In the genomic region with DNA sequence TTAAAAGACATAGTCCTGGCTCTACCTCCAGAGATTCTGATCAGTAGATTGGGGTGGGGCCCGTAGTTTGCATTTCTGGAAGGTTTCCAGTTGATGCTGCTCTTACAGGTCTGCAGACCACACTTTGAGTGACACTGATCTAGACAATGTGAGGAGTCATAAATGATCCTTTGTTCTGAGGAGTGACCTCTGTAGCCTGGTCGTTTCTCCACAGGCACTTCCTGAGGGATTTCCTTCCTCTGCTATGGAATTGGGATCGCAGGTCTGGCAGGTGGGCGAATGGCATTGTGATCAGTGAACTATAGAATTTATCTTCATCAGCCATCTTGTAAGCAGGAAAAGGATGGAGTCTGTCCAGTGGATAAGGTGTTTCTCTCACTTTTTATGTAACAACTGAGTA, we compare ENCODE assay signal across 3 cellular contexts.
TF ChIP-seq lines count a peak whose summit lies in the region.

No MANE protein-coding gene starts in this region.

TF ChIP-seq in HCT116, 20 proteins besides CTCF, POLR2A, EP300 and RAD21:
- TF ChIP-seq, protein P1, sequence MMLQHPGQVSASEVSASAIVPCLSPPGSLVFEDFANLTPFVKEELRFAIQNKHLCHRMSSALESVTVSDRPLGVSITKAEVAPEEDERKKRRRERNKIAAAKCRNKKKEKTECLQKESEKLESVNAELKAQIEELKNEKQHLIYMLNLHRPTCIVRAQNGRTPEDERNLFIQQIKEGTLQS (IDR thresholded peaks at IDR 0.05): no peak
- TF ChIP-seq ELF1 (IDR thresholded peaks at IDR 0.05; ENCODE audit: borderline replicate concordance, low read depth) (no peak), FOSL1 (IDR thresholded peaks at IDR 0.05; ENCODE audit: low read depth) (no peak), CBX3 (IDR thresholded peaks at IDR 0.05; ENCODE audit: low read depth) (no peak), YY1 (IDR thresholded peaks at IDR 0.05; ENCODE audit: extremely low read depth, insufficient replicate concordance, low read depth, low read length) (no peak), CEBPB (IDR thresholded peaks at IDR 0.05; ENCODE audit: low read depth) (no peak), EZH2 (IDR thresholded peaks at IDR 0.05) (no peak), EGR1 (IDR thresholded peaks at IDR 0.05; ENCODE audit: low read depth) (no peak), JUND (IDR thresholded peaks at IDR 0.05) (no peak), SIN3A (IDR thresholded peaks at IDR 0.05; ENCODE audit: low read depth) (no peak), ZFX (IDR thresholded peaks at IDR 0.05) (no peak), TCF7L2 (IDR thresholded peaks at IDR 0.05; ENCODE audit: borderline replicate concordance, extremely low read depth, insufficient read depth, insufficient read length) (no peak)
- TF ChIP-seq, protein P2, sequence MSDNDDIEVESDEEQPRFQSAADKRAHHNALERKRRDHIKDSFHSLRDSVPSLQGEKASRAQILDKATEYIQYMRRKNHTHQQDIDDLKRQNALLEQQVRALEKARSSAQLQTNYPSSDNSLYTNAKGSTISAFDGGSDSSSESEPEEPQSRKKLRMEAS (IDR thresholded peaks at IDR 0.05): no peak
- TF ChIP-seq, protein P3, sequence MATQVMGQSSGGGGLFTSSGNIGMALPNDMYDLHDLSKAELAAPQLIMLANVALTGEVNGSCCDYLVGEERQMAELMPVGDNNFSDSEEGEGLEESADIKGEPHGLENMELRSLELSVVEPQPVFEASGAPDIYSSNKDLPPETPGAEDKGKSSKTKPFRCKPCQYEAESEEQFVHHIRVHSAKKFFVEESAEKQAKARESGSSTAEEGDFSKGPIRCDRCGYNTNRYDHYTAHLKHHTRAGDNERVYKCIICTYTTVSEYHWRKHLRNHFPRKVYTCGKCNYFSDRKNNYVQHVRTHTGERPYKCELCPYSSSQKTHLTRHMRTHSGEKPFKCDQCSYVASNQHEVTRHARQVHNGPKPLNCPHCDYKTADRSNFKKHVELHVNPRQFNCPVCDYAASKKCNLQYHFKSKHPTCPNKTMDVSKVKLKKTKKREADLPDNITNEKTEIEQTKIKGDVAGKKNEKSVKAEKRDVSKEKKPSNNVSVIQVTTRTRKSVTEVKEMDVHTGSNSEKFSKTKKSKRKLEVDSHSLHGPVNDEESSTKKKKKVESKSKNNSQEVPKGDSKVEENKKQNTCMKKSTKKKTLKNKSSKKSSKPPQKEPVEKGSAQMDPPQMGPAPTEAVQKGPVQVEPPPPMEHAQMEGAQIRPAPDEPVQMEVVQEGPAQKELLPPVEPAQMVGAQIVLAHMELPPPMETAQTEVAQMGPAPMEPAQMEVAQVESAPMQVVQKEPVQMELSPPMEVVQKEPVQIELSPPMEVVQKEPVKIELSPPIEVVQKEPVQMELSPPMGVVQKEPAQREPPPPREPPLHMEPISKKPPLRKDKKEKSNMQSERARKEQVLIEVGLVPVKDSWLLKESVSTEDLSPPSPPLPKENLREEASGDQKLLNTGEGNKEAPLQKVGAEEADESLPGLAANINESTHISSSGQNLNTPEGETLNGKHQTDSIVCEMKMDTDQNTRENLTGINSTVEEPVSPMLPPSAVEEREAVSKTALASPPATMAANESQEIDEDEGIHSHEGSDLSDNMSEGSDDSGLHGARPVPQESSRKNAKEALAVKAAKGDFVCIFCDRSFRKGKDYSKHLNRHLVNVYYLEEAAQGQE (IDR thresholded peaks at IDR 0.05; ENCODE audit: low read depth): no peak

TF ChIP-seq in GM12878, 131 proteins besides CTCF, POLR2A, EP300 and RAD21:
- TF ChIP-seq, protein P4, sequence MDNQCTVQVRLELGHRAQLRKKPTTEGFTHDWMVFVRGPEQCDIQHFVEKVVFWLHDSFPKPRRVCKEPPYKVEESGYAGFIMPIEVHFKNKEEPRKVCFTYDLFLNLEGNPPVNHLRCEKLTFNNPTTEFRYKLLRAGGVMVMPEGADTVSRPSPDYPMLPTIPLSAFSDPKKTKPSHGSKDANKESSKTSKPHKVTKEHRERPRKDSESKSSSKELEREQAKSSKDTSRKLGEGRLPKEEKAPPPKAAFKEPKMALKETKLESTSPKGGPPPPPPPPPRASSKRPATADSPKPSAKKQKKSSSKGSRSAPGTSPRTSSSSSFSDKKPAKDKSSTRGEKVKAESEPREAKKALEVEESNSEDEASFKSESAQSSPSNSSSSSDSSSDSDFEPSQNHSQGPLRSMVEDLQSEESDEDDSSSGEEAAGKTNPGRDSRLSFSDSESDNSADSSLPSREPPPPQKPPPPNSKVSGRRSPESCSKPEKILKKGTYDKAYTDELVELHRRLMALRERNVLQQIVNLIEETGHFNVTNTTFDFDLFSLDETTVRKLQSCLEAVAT (IDR thresholded peaks at IDR 0.05): no peak
- TF ChIP-seq, protein P5, sequence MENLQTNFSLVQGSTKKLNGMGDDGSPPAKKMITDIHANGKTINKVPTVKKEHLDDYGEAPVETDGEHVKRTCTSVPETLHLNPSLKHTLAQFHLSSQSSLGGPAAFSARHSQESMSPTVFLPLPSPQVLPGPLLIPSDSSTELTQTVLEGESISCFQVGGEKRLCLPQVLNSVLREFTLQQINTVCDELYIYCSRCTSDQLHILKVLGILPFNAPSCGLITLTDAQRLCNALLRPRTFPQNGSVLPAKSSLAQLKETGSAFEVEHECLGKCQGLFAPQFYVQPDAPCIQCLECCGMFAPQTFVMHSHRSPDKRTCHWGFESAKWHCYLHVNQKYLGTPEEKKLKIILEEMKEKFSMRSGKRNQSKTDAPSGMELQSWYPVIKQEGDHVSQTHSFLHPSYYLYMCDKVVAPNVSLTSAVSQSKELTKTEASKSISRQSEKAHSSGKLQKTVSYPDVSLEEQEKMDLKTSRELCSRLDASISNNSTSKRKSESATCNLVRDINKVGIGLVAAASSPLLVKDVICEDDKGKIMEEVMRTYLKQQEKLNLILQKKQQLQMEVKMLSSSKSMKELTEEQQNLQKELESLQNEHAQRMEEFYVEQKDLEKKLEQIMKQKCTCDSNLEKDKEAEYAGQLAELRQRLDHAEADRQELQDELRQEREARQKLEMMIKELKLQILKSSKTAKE (IDR thresholded peaks at IDR 0.05; ENCODE audit: low read depth, poor library complexity, severe bottlenecking): no peak
- no peak for TF ChIP-seq GATAD2B (conservative IDR thresholded peaks at IDR 0.05; ENCODE audit: low read depth)
- TF ChIP-seq ZNF207 (IDR thresholded peaks at IDR 0.05; ENCODE audit: borderline replicate concordance): no peak
- TF ChIP-seq SP1 (IDR thresholded peaks at IDR 0.05; ENCODE audit: low read depth, low read length): no peak
- TF ChIP-seq GABPA (IDR thresholded peaks at IDR 0.05; ENCODE audit: low read depth): no peak
- no peak for TF ChIP-seq SUZ12 (IDR thresholded peaks at IDR 0.05; ENCODE audit: unreplicated experiment)
- TF ChIP-seq NFXL1 (IDR thresholded peaks at IDR 0.05; ENCODE audit: borderline replicate concordance): no peak
- TF ChIP-seq KAT2A (conservative IDR thresholded peaks at IDR 0.05; ENCODE audit: control insufficient read depth, low read depth, low read length): no peak
- TF ChIP-seq TCF12 (IDR thresholded peaks at IDR 0.05; ENCODE audit: low read depth, low read length): no peak
- TF ChIP-seq TBL1XR1 (IDR thresholded peaks at IDR 0.05; ENCODE audit: low read depth, low read length): no peak
- TF ChIP-seq NR2F1 (conservative IDR thresholded peaks at IDR 0.05): no peak
- TF ChIP-seq, protein P2 (IDR thresholded peaks at IDR 0.05; ENCODE audit: low read depth, low read length): no peak
- TF ChIP-seq FOXM1 (IDR thresholded peaks at IDR 0.05; ENCODE audit: low read depth, low read length): no peak
- TF ChIP-seq RFX5 (IDR thresholded peaks at IDR 0.05; ENCODE audit: low read depth, low read length): no peak
- TF ChIP-seq RBBP5 (conservative IDR thresholded peaks at IDR 0.05): no peak
- TF ChIP-seq BACH1 (IDR thresholded peaks at IDR 0.05; ENCODE audit: borderline replicate concordance): no peak
- TF ChIP-seq TCF7 (IDR thresholded peaks at IDR 0.05; ENCODE audit: borderline replicate concordance): no peak
- TF ChIP-seq DPF2 (IDR thresholded peaks at IDR 0.05): no peak

TF ChIP-seq in SK-N-SH treated with all-trans-retinoic acid at 6 μM for 48 hours, 23 proteins besides CTCF, POLR2A, EP300 and RAD21:
- TF ChIP-seq GLIS3 (CRISPR knock-in tag; IDR thresholded peaks at IDR 0.05) (no peak), ZFP3 (CRISPR knock-in tag; IDR thresholded peaks at IDR 0.05) (no peak), ZC3H10 (CRISPR knock-in tag; IDR thresholded peaks at IDR 0.05) (no peak), ESRRG (CRISPR knock-in tag; IDR thresholded peaks at IDR 0.05) (no peak), ISL1 (CRISPR knock-in tag; IDR thresholded peaks at IDR 0.05) (no peak), CSDC2 (CRISPR knock-in tag; IDR thresholded peaks at IDR 0.05) (no peak), TOX (CRISPR knock-in tag; IDR thresholded peaks at IDR 0.05; ENCODE audit: borderline replicate concordance) (no peak), ZNF8 (CRISPR knock-in tag; IDR thresholded peaks at IDR 0.05) (no peak), ARNTL (CRISPR knock-in tag; IDR thresholded peaks at IDR 0.05; ENCODE audit: borderline replicate concordance, low read depth) (no peak), SNAI2 (CRISPR knock-in tag; IDR thresholded peaks at IDR 0.05) (no peak), BACH2 (CRISPR knock-in tag; IDR thresholded peaks at IDR 0.05; ENCODE audit: borderline replicate concordance) (no peak), RARB (CRISPR knock-in tag; IDR thresholded peaks at IDR 0.05) (no peak), ZNF565 (CRISPR knock-in tag; conservative IDR thresholded peaks at IDR 0.05; ENCODE audit: low read depth) (no peak), TCF4 (CRISPR knock-in tag; IDR thresholded peaks at IDR 0.05; ENCODE audit: borderline replicate concordance) (no peak), OSR1 (CRISPR knock-in tag; IDR thresholded peaks at IDR 0.05) (no peak)
- TF ChIP-seq, protein P6, sequence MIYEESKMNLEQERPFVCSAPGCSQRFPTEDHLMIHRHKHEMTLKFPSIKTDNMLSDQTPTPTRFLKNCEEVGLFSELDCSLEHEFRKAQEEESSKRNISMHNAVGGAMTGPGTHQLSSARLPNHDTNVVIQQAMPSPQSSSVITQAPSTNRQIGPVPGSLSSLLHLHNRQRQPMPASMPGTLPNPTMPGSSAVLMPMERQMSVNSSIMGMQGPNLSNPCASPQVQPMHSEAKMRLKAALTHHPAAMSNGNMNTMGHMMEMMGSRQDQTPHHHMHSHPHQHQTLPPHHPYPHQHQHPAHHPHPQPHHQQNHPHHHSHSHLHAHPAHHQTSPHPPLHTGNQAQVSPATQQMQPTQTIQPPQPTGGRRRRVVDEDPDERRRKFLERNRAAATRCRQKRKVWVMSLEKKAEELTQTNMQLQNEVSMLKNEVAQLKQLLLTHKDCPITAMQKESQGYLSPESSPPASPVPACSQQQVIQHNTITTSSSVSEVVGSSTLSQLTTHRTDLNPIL (CRISPR knock-in tag; IDR thresholded peaks at IDR 0.05; ENCODE audit: low read depth): no peak
- TF ChIP-seq, protein P7, sequence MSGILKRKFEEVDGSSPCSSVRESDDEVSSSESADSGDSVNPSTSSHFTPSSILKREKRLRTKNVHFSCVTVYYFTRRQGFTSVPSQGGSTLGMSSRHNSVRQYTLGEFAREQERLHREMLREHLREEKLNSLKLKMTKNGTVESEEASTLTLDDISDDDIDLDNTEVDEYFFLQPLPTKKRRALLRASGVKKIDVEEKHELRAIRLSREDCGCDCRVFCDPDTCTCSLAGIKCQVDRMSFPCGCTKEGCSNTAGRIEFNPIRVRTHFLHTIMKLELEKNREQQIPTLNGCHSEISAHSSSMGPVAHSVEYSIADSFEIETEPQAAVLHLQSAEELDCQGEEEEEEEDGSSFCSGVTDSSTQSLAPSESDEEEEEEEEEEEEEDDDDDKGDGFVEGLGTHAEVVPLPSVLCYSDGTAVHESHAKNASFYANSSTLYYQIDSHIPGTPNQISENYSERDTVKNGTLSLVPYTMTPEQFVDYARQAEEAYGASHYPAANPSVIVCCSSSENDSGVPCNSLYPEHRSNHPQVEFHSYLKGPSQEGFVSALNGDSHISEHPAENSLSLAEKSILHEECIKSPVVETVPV (CRISPR knock-in tag; IDR thresholded peaks at IDR 0.05): no peak
